ENCODE assay signal across 16 cellular contexts in genomic region chr2:218221015-218221414, GRCh38. TPM values are rescaled to one million over a fixed set of nuclear protein-coding genes. Genes with fewer than 3 reads are reported as not detected.
DNase-seq lines count a peak whose midpoint lies in the region; ATAC-seq and TF ChIP-seq lines count a peak whose summit lies in the region.
"Had no signal": no experiment of that assay in that cellular context is flagged by ENCODE, and none has a peak within 500 bp of the region (broad histone marks: within the 10 kb centered on the region; RNA-seq: fewer than 3 reads in every experiment).

No MANE protein-coding gene starts in this region.

- H3K4me2 ChIP-seq in KMS-11: peak overlapping the region; percentile 69

- H3K27me3 Mint-ChIP-seq in activated naive CD8-positive, alpha-beta T cell treated with anti-CD3 and anti-CD28 coated beads, Interleukin-2, amount 10 ng/mL, durations not matched to agents 7 days and 5 days: no peaks in the 10 kb centered on the region
- H3K27me3 Mint-ChIP-seq: progenitor cell of endocrine pancreas had no signal

- H3K4me1 Mint-ChIP-seq in activated naive CD8-positive, alpha-beta T cell treated with anti-CD3 and anti-CD28 coated beads, Interleukin-2, amount 10 ng/mL, durations not matched to agents 7 days and 5 days: peaks cover 65% of the 10 kb centered on the region

- ATAC-seq in activated naive CD8-positive, alpha-beta T cell treated with anti-CD3 and anti-CD28 coated beads, Interleukin-2, amount 10 ng/mL, durations not matched to agents 7 days and 5 days (ENCODE audit: low read depth): no peak
- ATAC-seq: left colon, Panc1 had no signal

- peak overlapping the region; percentile 91 for H3K27ac Mint-ChIP-seq in activated naive CD8-positive, alpha-beta T cell treated with anti-CD3 and anti-CD28 coated beads, Interleukin-2, amount 10 ng/mL, durations not matched to agents 7 days and 5 days
- H3K27ac Mint-ChIP-seq: progenitor cell of endocrine pancreas had no signal

- H3K27me3 ChIP-seq in KMS-11 (ENCODE audit: insufficient read depth, low read depth): no peaks in the 10 kb centered on the region
- H3K27me3 ChIP-seq in neutrophil: no peaks in the 10 kb centered on the region
- H3K27me3 ChIP-seq: brain microvascular endothelial cell had no signal

- H3K27ac ChIP-seq in KMS-11: peak overlapping the region; percentile 1; the same call in 1 of the 2 replicates
- peak overlapping the region; percentile 93 for H3K27ac ChIP-seq in neutrophil
- H3K27ac ChIP-seq: 22Rv1, brain microvascular endothelial cell had no signal

- POLR2A ChIA-PET in activated naive CD8-positive, alpha-beta T cell treated with anti-CD3 and anti-CD28 coated beads, Interleukin-2, amount 10 ng/mL, durations not matched to agents 7 days and 5 days (lab: Charles Lee): interaction anchor here (0.9 to 7.3 kb wide), 6 partner anchors 9 to 70 kb away, joined by 3 to 91 read pairs (median 4); no protein-coding TSS in a partner anchor

- no peak overlapping the region for H3K9ac ChIP-seq in KMS-11

- no peaks in the 10 kb centered on the region for H3K9me3 Mint-ChIP-seq in activated naive CD8-positive, alpha-beta T cell treated with anti-CD3 and anti-CD28 coated beads, Interleukin-2, amount 10 ng/mL, durations not matched to agents 7 days and 5 days

- no peaks in the 10 kb centered on the region for H3K9me3 ChIP-seq in neutrophil

- H3K36me3 ChIP-seq in KMS-11 (ENCODE audit: insufficient read depth) (no peaks in the 10 kb centered on the region), neutrophil (peaks cover 52% of the 10 kb centered on the region)

- H3K4me3 ChIP-seq in KMS-11 (IDR thresholded peaks at IDR 0.05; ENCODE audit: insufficient read depth, low read depth, low read length) (no peak overlapping the region), neutrophil (ENCODE audit: low read depth in 1 of 2, low read length in 1 of 2) (peak overlapping the region; percentile 21 to 93)

- peak overlapping the region; percentile 88 for H3K4me3 Mint-ChIP-seq in activated naive CD8-positive, alpha-beta T cell treated with anti-CD3 and anti-CD28 coated beads, Interleukin-2, amount 10 ng/mL, durations not matched to agents 7 days and 5 days

- peaks cover 89% of the 10 kb centered on the region for H3K79me2 ChIP-seq in KMS-11 (ENCODE audit: insufficient read depth, low read depth)

- H3K4me1 ChIP-seq in KMS-11 (ENCODE audit: low read depth, poor library complexity, severe bottlenecking): peaks cover 71% of the 10 kb centered on the region
- peaks cover 69 to 70% of the 10 kb centered on the region in 2 experiments for H3K4me1 ChIP-seq in neutrophil (ENCODE audit: control insufficient read depth in 1 of 2, insufficient read depth in 1 of 2, low read depth in 1 of 2, low read length in 1 of 2)

- H4K20me1 ChIP-seq in KMS-11 (ENCODE audit: insufficient read depth): peaks cover 19% of the 10 kb centered on the region

- TF ChIP-seq CTCF in KMS-11 (conservative IDR thresholded peaks at IDR 0.05; ENCODE audit: low read depth, low read length): no peak
- TF ChIP-seq CTCF in neutrophil (IDR thresholded peaks at IDR 0.05): no peak
- no peak for TF ChIP-seq CTCF in GM20000 (IDR thresholded peaks at IDR 0.05; ENCODE audit: extremely low read depth, missing control alignments)

- H2AFZ ChIP-seq in KMS-11 (ENCODE audit: low read depth): no peak overlapping the region

- peak; percentile 32 for DNase-seq in DMS 273 (lab: John Stamatoyannopoulos, UW; ENCODE audit: unreplicated experiment)
- no peak for DNase-seq in DMS 273 treated with DMSO at 0.1 percent for 48 hours (lab: John Stamatoyannopoulos, UW)
- DNase-seq in activated naive CD8-positive, alpha-beta T cell treated with anti-CD3 and anti-CD28 coated beads, Interleukin-2, amount 10 ng/mL, durations not matched to agents 7 days and 5 days: no peak
- no peak for DNase-seq in activated effector memory CD4-positive, alpha-beta T cell treated with Interleukin-2 at 50 U/mL for 16 hours
- no peak for DNase-seq in GM20000 (ENCODE audit: low spot score)
- DNase-seq in NCI-H748 (lab: John Stamatoyannopoulos, UW; ENCODE audit: unreplicated experiment): no peak
- DNase-seq: activated CD4-positive, alpha-beta T cell treated with anti-CD3 and anti-CD28 coated beads for 4 hours; brain microvascular endothelial cell; GF-D8; NCI-H1105 treated with DMSO at 0.1 percent for 48 hours had no signal

- H3K36me3 Mint-ChIP-seq in activated naive CD8-positive, alpha-beta T cell treated with anti-CD3 and anti-CD28 coated beads, Interleukin-2, amount 10 ng/mL, durations not matched to agents 7 days and 5 days: peaks cover 54% of the 10 kb centered on the region

RNA-seq across cellular contexts. Expression of gene ARPC2, which starts 4.0 kb away (rescaled TPM):
- total RNA-seq in activated naive CD8-positive, alpha-beta T cell treated with anti-CD3 and anti-CD28 coated beads, Interleukin-2, amount 10 ng/mL, durations not matched to agents 7 days and 5 days: 100 to 1,000 TPM; 707 to 735 TPM

RNA-seq across cellular contexts. Expression of gene GPBAR1, which starts 39.8 kb away (rescaled TPM):
- under 1 TPM; 0.71 to 0.72 TPM for total RNA-seq in activated naive CD8-positive, alpha-beta T cell treated with anti-CD3 and anti-CD28 coated beads, Interleukin-2, amount 10 ng/mL, durations not matched to agents 7 days and 5 days

RNA-seq across cellular contexts. Expression of gene AAMP, which starts 48.9 kb away (rescaled TPM):
- 10 to 100 TPM; 45.2 to 51.7 TPM for total RNA-seq in activated naive CD8-positive, alpha-beta T cell treated with anti-CD3 and anti-CD28 coated beads, Interleukin-2, amount 10 ng/mL, durations not matched to agents 7 days and 5 days

RNA-seq across cellular contexts. Expression of gene PNKD, which starts 49.3 kb away (rescaled TPM):
- 10 to 100 TPM; 33.9 to 36.3 TPM for total RNA-seq in activated naive CD8-positive, alpha-beta T cell treated with anti-CD3 and anti-CD28 coated beads, Interleukin-2, amount 10 ng/mL, durations not matched to agents 7 days and 5 days

RNA-seq across cellular contexts. Expression of gene CXCR1, which starts 54.3 kb away (rescaled TPM):
- under 1 TPM; 0.14 to 0.19 TPM for total RNA-seq in activated naive CD8-positive, alpha-beta T cell treated with anti-CD3 and anti-CD28 coated beads, Interleukin-2, amount 10 ng/mL, durations not matched to agents 7 days and 5 days
- total RNA-seq: progenitor cell of endocrine pancreas had no signal
